Comparison of ENCODE assay signal across 22 cellular contexts in the genomic region with DNA sequence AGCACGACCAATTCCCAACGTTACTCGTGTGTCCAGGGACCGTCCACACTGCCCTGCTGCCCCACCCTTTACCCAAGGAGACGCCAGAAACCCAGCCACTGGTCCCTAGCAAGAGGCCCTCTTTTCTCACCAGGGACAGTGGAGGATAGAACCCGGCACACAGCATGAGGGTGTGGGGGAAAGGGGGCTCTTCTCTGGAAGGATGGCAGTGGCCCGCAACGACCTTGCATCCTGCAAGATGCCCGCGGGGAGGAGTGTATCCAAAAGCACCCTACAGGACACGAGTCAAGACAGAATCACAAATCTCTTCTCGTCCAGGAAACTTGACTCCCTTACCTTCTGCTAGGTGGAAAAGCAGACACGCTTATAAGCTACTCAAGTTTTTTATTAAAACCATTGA.
DNase-seq lines count a peak whose midpoint lies in the region; ATAC-seq and TF ChIP-seq lines count a peak whose summit lies in the region.
"Had no signal": no experiment of that assay in that cellular context is flagged by ENCODE, and none has a peak within 500 bp of the region (broad histone marks: within the 10 kb centered on the region; RNA-seq: fewer than 3 reads in every experiment).

No MANE protein-coding gene starts in this region.

- intact Hi-C loops in CD4-positive, alpha-beta T cell (cut with DNase I, micrococcal nuclease) = no loop called here

- no peaks in the 10 kb centered on the region for H3K27me3 Mint-ChIP-seq in activated T-cell treated with anti-CD3 and anti-CD28 coated beads, Interleukin-2, amount 50 U/mL, for 72 hours (ENCODE audit: low read depth)
- no peaks in the 10 kb centered on the region for H3K27me3 Mint-ChIP-seq in CD4-positive, alpha-beta T cell
- H3K27me3 Mint-ChIP-seq in central memory CD8-positive, alpha-beta T cell = no peaks in the 10 kb centered on the region
- H3K27me3 Mint-ChIP-seq: activated CD4-positive, alpha-beta T cell treated with anti-CD3 and anti-CD28 coated beads, Interleukin-2, amount 10 ng/mL, durations not matched to agents 7 days and 5 days; CD8-positive, alpha-beta memory T cell; dendritic cell treated with granulocyte-macrophage colony-stimulating factor and Interleukin-4, amounts not matched to agents 40 ng/mL and 50 ng/mL, for 4 days had no signal

- H3K4me3 ChIP-seq in neutrophil (ENCODE audit: low read depth in 1 of 2, low read length in 1 of 2) = no peak overlapping the region
- H3K4me3 ChIP-seq: cardiac muscle cell, SK-N-MC, vagina had no signal

- peaks cover 7 to 17% of the 10 kb centered on the region in 2 donors for H3K36me3 Mint-ChIP-seq in activated T-cell treated with anti-CD3 and anti-CD28 coated beads, Interleukin-2, amount 50 U/mL, for 72 hours (ENCODE audit: insufficient read depth in 2 of 2)
- H3K36me3 Mint-ChIP-seq in CD4-positive, alpha-beta T cell (ENCODE audit: low read depth) = peaks cover 33% of the 10 kb centered on the region
- H3K36me3 Mint-ChIP-seq in central memory CD8-positive, alpha-beta T cell (ENCODE audit: insufficient read depth) = peaks cover 18% of the 10 kb centered on the region

- no peaks in the 10 kb centered on the region for H3K9me3 ChIP-seq in CD4-positive, alpha-beta T cell (ENCODE audit: control insufficient read depth, low read length)
- no peaks in the 10 kb centered on the region for H3K9me3 ChIP-seq in neutrophil
- H3K9me3 ChIP-seq: vagina had no signal

- CTCF ChIA-PET in CD4-positive, alpha-beta T cell (lab: Charles Lee) = interaction anchor here (1.6 kb wide), 1 partner anchor 69 kb away, joined by 3 read pairs; no protein-coding TSS in a partner anchor

- no peak overlapping the region for H3K27ac ChIP-seq in CD4-positive, alpha-beta T cell (ENCODE audit: low read depth, low read length)
- peak overlapping the region; percentile 20 for H3K27ac ChIP-seq in neutrophil
- H3K27ac ChIP-seq: cardiac muscle cell, SK-N-MC, vagina, VCaP had no signal

- peaks cover 0 to 4% of the 10 kb centered on the region in 2 donors for H3K9me3 Mint-ChIP-seq in activated T-cell treated with anti-CD3 and anti-CD28 coated beads, Interleukin-2, amount 50 U/mL, for 72 hours
- H3K9me3 Mint-ChIP-seq in CD4-positive, alpha-beta T cell = no peaks in the 10 kb centered on the region
- peaks cover 6% of the 10 kb centered on the region for H3K9me3 Mint-ChIP-seq in central memory CD8-positive, alpha-beta T cell
- H3K9me3 Mint-ChIP-seq: activated CD4-positive, alpha-beta T cell treated with anti-CD3 and anti-CD28 coated beads, Interleukin-2, amount 10 ng/mL, durations not matched to agents 7 days and 5 days; dendritic cell treated with granulocyte-macrophage colony-stimulating factor and Interleukin-4, amounts not matched to agents 40 ng/mL and 50 ng/mL, for 4 days had no signal

- no peak for TF ChIP-seq CTCF in CD4-positive, alpha-beta T cell (IDR thresholded peaks at IDR 0.05)
- TF ChIP-seq CTCF in neutrophil (IDR thresholded peaks at IDR 0.05) = no peak

- H3K27me3 ChIP-seq in CD4-positive, alpha-beta T cell (ENCODE audit: control insufficient read depth, insufficient read depth, low read length) = no peaks in the 10 kb centered on the region
- no peaks in the 10 kb centered on the region for H3K27me3 ChIP-seq in neutrophil
- H3K27me3 ChIP-seq: cardiac muscle cell, vagina had no signal

- no peak for ATAC-seq in activated T-cell treated with anti-CD3 and anti-CD28 coated beads, Interleukin-2, amount 50 U/mL, for 72 hours (replicated peaks in 1 of 2)
- ATAC-seq in CD4-positive, alpha-beta T cell (ENCODE audit: poor library complexity) = no peak
- ATAC-seq in central memory CD8-positive, alpha-beta T cell (replicated peaks; ENCODE audit: extremely low read depth, poor library complexity, severe bottlenecking) = no peak
- ATAC-seq in HG02678 (IDR thresholded peaks at IDR 0.05; ENCODE audit: unreplicated experiment) = no peak

- peaks cover 21 to 22% of the 10 kb centered on the region in 2 experiments for H3K4me1 ChIP-seq in neutrophil (ENCODE audit: control insufficient read depth in 1 of 2, insufficient read depth in 1 of 2, low read depth in 1 of 2, low read length in 1 of 2)

- no peaks in the 10 kb centered on the region for H3K36me3 ChIP-seq in neutrophil
- H3K36me3 ChIP-seq: cardiac muscle cell, vagina had no signal

- no peak for DNase-seq in activated T-cell treated with anti-CD3 and anti-CD28 coated beads, Interleukin-2, amount 50 U/mL, for 72 hours
- no peak for DNase-seq in activated T-cell treated with anti-CD3 and anti-CD28 coated beads, Interleukin-2, amount 50 U/mL, for 48 hours
- no peak for DNase-seq in CD4-positive, alpha-beta T cell
- no peak for DNase-seq in central memory CD8-positive, alpha-beta T cell (ENCODE audit: low spot score in 2 of 2)
- DNase-seq in SW 1271 (lab: John Stamatoyannopoulos, UW) (no peak), T1000 (lab: John Stamatoyannopoulos, UW) (no peak)
- DNase-seq: activated CD4-positive, alpha-beta T cell treated with anti-CD3 and anti-CD28 coated beads, Interleukin-2, amount 10 ng/mL, durations not matched to agents 7 days and 5 days; activated CD8-positive, alpha-beta memory T cell treated with anti-CD3 and anti-CD28 coated beads, Interleukin-2, amount 50 U/mL, for 48 hours; activated gamma-delta T cell; CD8-positive, alpha-beta memory T cell; NCI-H1048; NCI-H187; NCI-H774; small intestine; stimulated activated CD4-positive, alpha-beta T cell treated with anti-CD3 and anti-CD28 coated beads, Interleukin-2, amount 100 ng/mL, for 24 hours had no signal

- peaks cover 80% of the 10 kb centered on the region for H3K4me1 Mint-ChIP-seq in activated T-cell treated with anti-CD3 and anti-CD28 coated beads, Interleukin-2, amount 50 U/mL, for 72 hours (ENCODE audit: low read depth)
- H3K4me1 Mint-ChIP-seq in CD4-positive, alpha-beta T cell (ENCODE audit: low read depth) = peaks cover 84% of the 10 kb centered on the region
- peaks cover 73% of the 10 kb centered on the region for H3K4me1 Mint-ChIP-seq in central memory CD8-positive, alpha-beta T cell

- H3K27ac Mint-ChIP-seq in activated T-cell treated with anti-CD3 and anti-CD28 coated beads, Interleukin-2, amount 50 U/mL, for 72 hours = peak overlapping the region; percentile 53
- peak overlapping the region; percentile 37 for H3K27ac Mint-ChIP-seq in CD4-positive, alpha-beta T cell
- H3K27ac Mint-ChIP-seq in central memory CD8-positive, alpha-beta T cell (ENCODE audit: low read depth) = peak overlapping the region; percentile 74

- no peak overlapping the region for H3K4me3 Mint-ChIP-seq in activated T-cell treated with anti-CD3 and anti-CD28 coated beads, Interleukin-2, amount 50 U/mL, for 72 hours
- peak overlapping the region; percentile 30 for H3K4me3 Mint-ChIP-seq in CD4-positive, alpha-beta T cell
- H3K4me3 Mint-ChIP-seq in central memory CD8-positive, alpha-beta T cell = peak overlapping the region; percentile 23
- H3K4me3 Mint-ChIP-seq: activated CD4-positive, alpha-beta T cell treated with anti-CD3 and anti-CD28 coated beads, Interleukin-2, amount 10 ng/mL, durations not matched to agents 7 days and 5 days; dendritic cell treated with granulocyte-macrophage colony-stimulating factor and Interleukin-4, amounts not matched to agents 40 ng/mL and 50 ng/mL, for 4 days had no signal

- POLR2A ChIA-PET in CD4-positive, alpha-beta T cell (lab: Charles Lee) = interaction anchor here (0.6 kb wide), 1 partner anchor 117 kb away, joined by 3 read pairs; no protein-coding TSS in a partner anchor

Comparison
In these comparisons a context has a peak if more than half of its experiments do, and no peak if none do; other contexts are left out.
1. H3K4me3 Mint-ChIP-seq: peak in CD4-positive, alpha-beta T cell (single experiment) and central memory CD8-positive, alpha-beta T cell (single experiment); none in activated T-cell treated with anti-CD3 and anti-CD28 coated beads, Interleukin-2, amount 50 U/mL, for 72 hours (0 of 2).
2. Peak in every context shown above with its lines, with median percentiles within 50 percentile points of each other: H3K27ac Mint-ChIP-seq.